8 cellular contexts compared by ENCODE assay signal in the genomic region with DNA sequence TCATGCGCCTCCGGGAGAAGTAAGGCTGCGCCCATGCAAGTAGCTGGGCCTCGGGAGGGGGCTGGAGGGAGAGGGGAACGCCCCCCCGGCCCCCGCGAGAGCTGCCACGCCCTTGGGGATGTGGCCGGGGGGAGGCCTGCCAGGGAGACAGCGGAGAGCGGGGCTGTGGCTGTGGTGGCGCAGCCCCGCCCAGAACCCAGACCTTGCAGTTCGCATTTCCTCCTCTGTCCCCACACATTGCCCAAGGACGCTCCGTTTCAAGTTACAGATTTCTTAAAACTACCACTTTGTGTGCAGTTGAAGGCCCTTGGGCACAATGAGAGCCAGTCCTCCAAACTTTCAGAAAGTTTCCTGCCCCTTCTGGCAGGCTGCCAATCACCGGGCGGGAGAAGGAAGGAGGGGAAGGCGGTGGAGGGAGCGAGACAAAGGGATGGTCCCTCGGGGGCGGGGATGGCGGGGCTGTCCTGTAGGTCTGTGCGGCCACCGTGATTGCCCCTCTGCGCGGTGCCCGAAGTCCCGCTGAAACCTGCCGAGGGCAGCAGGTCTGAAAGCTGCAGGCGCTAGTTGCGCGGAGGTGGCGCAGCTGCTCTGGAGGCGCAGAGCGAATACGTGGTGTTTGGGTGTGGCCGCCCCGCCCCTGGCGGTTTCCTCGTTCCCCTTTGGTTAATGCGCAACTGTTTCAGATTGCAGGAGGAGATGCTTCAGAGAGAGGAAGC. TPM values are rescaled to one million over a fixed set of nuclear protein-coding genes. Genes with fewer than 3 reads are reported as not detected.
DNase-seq lines count a peak whose midpoint lies in the region; ATAC-seq, FAIRE-seq and TF ChIP-seq lines count a peak whose summit lies in the region.

No MANE protein-coding gene starts in this region.

- H3K4me1 ChIP-seq in HUES48 (ENCODE audit: control insufficient read depth, insufficient read depth, low read length), result peaks cover 16% of the 10 kb centered on the region
- no peaks in the 10 kb centered on the region for H3K4me1 ChIP-seq in prostate gland (replicated peaks)

- under 1% methylated on average over 42 of the region's 43 CpGs for WGBS in prostate gland

- H3K4me3 ChIP-seq in HUES48 (ENCODE audit: low read depth, low read length), result peak overlapping the region; percentile 77
- peak overlapping the region; percentile 60 for H3K4me3 ChIP-seq in prostate gland

- TF ChIP-seq POLR2A in Raji (IDR thresholded peaks at IDR 0.05; ENCODE audit: insufficient read depth, low read depth, low read length) (peak; percentile 62), prostate gland (IDR thresholded peaks at IDR 0.05) (no peak)

- peak in 1 of 4 experiments; percentile 24 for TF ChIP-seq CTCF in prostate gland (IDR thresholded peaks at IDR 0.05)

- H3K27me3 ChIP-seq in HUES48 (ENCODE audit: control insufficient read depth, insufficient read depth, low read length) (peaks cover 32% of the 10 kb centered on the region), prostate gland (replicated peaks; ENCODE audit: insufficient read depth) (no peaks in the 10 kb centered on the region)

- peak overlapping the region; percentile 84 for H3K9ac ChIP-seq in HUES48 (ENCODE audit: low read depth, low read length)

- peak overlapping the region; percentile 79 for H3K27ac ChIP-seq in HUES48 (ENCODE audit: low read depth, low read length)
- peak overlapping the region; percentile 85 for H3K27ac ChIP-seq in prostate gland

- peak; percentile 46 for ATAC-seq in GM21423 (IDR thresholded peaks at IDR 0.05; ENCODE audit: unreplicated experiment)
- ATAC-seq in Right ventricle myocardium superior (ENCODE audit: poor library complexity), result peak; percentile 60

- H3K9me3 ChIP-seq in HUES48 (ENCODE audit: control insufficient read depth, insufficient read depth, low read length) (no peaks in the 10 kb centered on the region), prostate gland (no peaks in the 10 kb centered on the region)

- H3K36me3 ChIP-seq in HUES48 (ENCODE audit: control insufficient read depth, insufficient read depth, low read length), result peaks cover 43% of the 10 kb centered on the region
- peaks cover 3 to 5% of the 10 kb centered on the region in 2 donors for H3K36me3 ChIP-seq in prostate gland

- DNase-seq in DMS53 (lab: John Stamatoyannopoulos, UW), result peak; percentile 91
- DNase-seq in activated naive CD4-positive, alpha-beta T cell treated with Interleukin-2 at 50 U/mL for 16 hours, result peak; percentile 91
- DNase-seq in Right ventricle myocardium superior, result peak; percentile 91
- DNase-seq in prostate gland (ENCODE audit: low spot score), result peak; percentile 74
- DNase-seq in urothelium cell line (ENCODE audit: low spot score), result peak; percentile 71

- FAIRE-seq in urothelium cell line (lab: Jason Lieb, UNC), result no peak

- intact Hi-C loops in Right ventricle myocardium superior (cut with DNase I) (no loop called here), prostate gland (cut with DNase I) (no loop called here)

RNA-seq across cellular contexts. Expression of a gene that starts 2.1 kb away (rescaled TPM):
- total RNA-seq in Right ventricle myocardium superior, result 364 TPM
- total RNA-seq in prostate gland, result 1,000 to 10,000 TPM in 1 of 2 donors, 100 to 1,000 TPM in 1; 293 to 1,683 TPM

RNA-seq across cellular contexts. Expression of a gene that starts 28.7 kb away (rescaled TPM):
- 4.5 TPM for total RNA-seq in Right ventricle myocardium superior
- total RNA-seq in prostate gland, result 1 to 10 TPM; 6.5 to 9.9 TPM

Comparison
In these comparisons a context has a peak if more than half of its experiments do, and no peak if none do; other contexts are left out.
1. Peak in every context shown above with its lines: DNase-seq, ATAC-seq, H3K4me3 ChIP-seq and H3K27ac ChIP-seq.